17 cellular contexts compared by ENCODE assay signal in the genomic region with DNA sequence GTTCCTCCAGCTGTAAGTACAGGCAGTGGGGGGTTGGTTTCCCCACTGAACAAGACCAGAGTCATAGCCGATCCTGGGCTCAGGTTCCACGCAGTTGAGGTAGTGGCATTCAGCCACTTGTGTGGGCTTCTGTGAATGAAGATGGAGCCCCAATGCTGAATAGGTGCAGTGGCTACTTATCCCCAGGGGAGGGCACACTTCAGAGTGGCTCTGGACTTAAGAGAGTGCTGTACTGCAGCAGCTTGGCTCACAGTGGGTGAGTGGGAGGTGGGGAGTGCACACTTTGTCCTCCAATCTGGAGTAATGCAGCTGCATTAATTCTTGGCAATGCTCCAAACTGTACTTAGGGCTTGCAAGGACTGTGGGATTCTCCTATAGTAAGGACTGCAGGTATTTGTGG.
DNase-seq lines count a peak whose midpoint lies in the region; ATAC-seq and TF ChIP-seq lines count a peak whose summit lies in the region.
"Had no signal": no experiment of that assay in that cellular context is flagged by ENCODE, and none has a peak within 500 bp of the region (broad histone marks: within the 10 kb centered on the region; RNA-seq: fewer than 3 reads in every experiment).

No MANE protein-coding gene starts in this region.

- CTCF ChIA-PET in HEK293T (lab: Yijun Ruan, JAX): no interaction called here

- no peak overlapping the region for H3K4me3 Mint-ChIP-seq in stimulated activated effector memory CD8-positive, alpha-beta T cell treated with anti-CD3 and anti-CD28 coated beads, Interleukin-12 subunit alpha, Interleukin-12 subunit beta, amount 100 ng/mL, for 72 hours
- H3K4me3 Mint-ChIP-seq: effector memory CD8-positive, alpha-beta T cell had no signal

- peaks cover 10% of the 10 kb centered on the region for H3K4me1 Mint-ChIP-seq in stimulated activated effector memory CD8-positive, alpha-beta T cell treated with anti-CD3 and anti-CD28 coated beads, Interleukin-12 subunit alpha, Interleukin-12 subunit beta, amount 100 ng/mL, for 72 hours

- no peak overlapping the region for H2AK5ac ChIP-seq in mesendoderm (ENCODE audit: low read length)

- no peak for ATAC-seq in stimulated activated effector memory CD8-positive, alpha-beta T cell treated with anti-CD3 and anti-CD28 coated beads, Interleukin-12 subunit alpha, Interleukin-12 subunit beta, amount 100 ng/mL, for 72 hours
- no peak for ATAC-seq in activated CD4-positive, CD25-positive, alpha-beta regulatory T cell treated with anti-CD3 and anti-CD28 coated beads, Interleukin-2, amount 50 U/mL, for 24 hours
- ATAC-seq: effector memory CD8-positive, alpha-beta T cell; gastrocnemius medialis; mucosa of descending colon; psoas muscle had no signal

- H3K18ac ChIP-seq in mesendoderm (ENCODE audit: low read length): no peak overlapping the region

- H2BK15ac ChIP-seq in mesendoderm (replicated peaks; ENCODE audit: low read depth): no peak overlapping the region

- WGBS in mesendoderm (ENCODE audit: extremely low coverage, insufficient coverage, low lambda C conversion rate): no CpG with 5 or more reads among the region's 2 CpGs

- no peaks in the 10 kb centered on the region for H3K4me1 ChIP-seq in mesendoderm (ENCODE audit: control insufficient read depth, low read depth, low read length)
- H3K4me1 ChIP-seq: gastrocnemius medialis, psoas muscle, testis had no signal

- no peak overlapping the region for H3K27ac Mint-ChIP-seq in stimulated activated effector memory CD8-positive, alpha-beta T cell treated with anti-CD3 and anti-CD28 coated beads, Interleukin-12 subunit alpha, Interleukin-12 subunit beta, amount 100 ng/mL, for 72 hours
- H3K27ac Mint-ChIP-seq: effector memory CD8-positive, alpha-beta T cell had no signal

- no peaks in the 10 kb centered on the region for H3K27me3 ChIP-seq in mesendoderm (ENCODE audit: insufficient read depth, low read length, poor library complexity)
- H3K27me3 ChIP-seq: gastrocnemius medialis, testis had no signal

- no peak overlapping the region for H3K9ac ChIP-seq in mesendoderm (ENCODE audit: low read length)

- no peaks in the 10 kb centered on the region for H3K36me3 ChIP-seq in mesendoderm (ENCODE audit: control insufficient read depth, insufficient read depth, low read length)
- H3K36me3 ChIP-seq: gastrocnemius medialis had no signal

- no peak overlapping the region for H3K4ac ChIP-seq in mesendoderm (ENCODE audit: low read depth, low read length)

- no peaks in the 10 kb centered on the region for H3K79me1 ChIP-seq in mesendoderm (ENCODE audit: low read length)

- H3K79me2 ChIP-seq in mesendoderm (ENCODE audit: control insufficient read depth, insufficient read depth, low read length): no peaks in the 10 kb centered on the region

- H3K56ac ChIP-seq in mesendoderm (ENCODE audit: low read length): no peak overlapping the region

- H4K8ac ChIP-seq in mesendoderm (ENCODE audit: low read depth, low read length): no peak overlapping the region

- H3K23ac ChIP-seq in mesendoderm (ENCODE audit: low read length): no peak overlapping the region

- no peak overlapping the region for H3K4me2 ChIP-seq in mesendoderm (ENCODE audit: low read length)

- POLR2A ChIA-PET in HEK293T (lab: Yijun Ruan, JAX): no interaction called here

- peaks cover 5% of the 10 kb centered on the region for H3K36me3 Mint-ChIP-seq in stimulated activated effector memory CD8-positive, alpha-beta T cell treated with anti-CD3 and anti-CD28 coated beads, Interleukin-12 subunit alpha, Interleukin-12 subunit beta, amount 100 ng/mL, for 72 hours

- no peak overlapping the region for H3K27ac ChIP-seq in mesendoderm (ENCODE audit: low read depth, low read length)
- H3K27ac ChIP-seq: gastrocnemius medialis, psoas muscle, SK-N-MC, testis had no signal

- DNase-seq in NCI-H748 (lab: John Stamatoyannopoulos, UW; ENCODE audit: unreplicated experiment): peak; percentile 61
- DNase-seq in NCI-H748 treated with DMSO at 0.1 percent for 48 hours (lab: John Stamatoyannopoulos, UW): no peak
- peak; percentile 20 for DNase-seq in HEK293T (ENCODE audit: extremely low spot score)
- DNase-seq in RPMI8226: peak; percentile 4
- peak; percentile 38 for DNase-seq in mesendoderm
- DNase-seq in stimulated activated effector memory CD8-positive, alpha-beta T cell treated with anti-CD3 and anti-CD28 coated beads, Interleukin-12 subunit alpha, Interleukin-12 subunit beta, amount 100 ng/mL, for 72 hours (ENCODE audit: low spot score in 2 of 2): no peak
- no peak for DNase-seq in NCI-H510A (lab: John Stamatoyannopoulos, UW)
- DNase-seq: activated naive CD4-positive, alpha-beta T cell treated with Interleukin-2 at 50 U/mL for 16 hours; effector memory CD8-positive, alpha-beta T cell; gastrocnemius medialis; islet precursor cell; mucosa of descending colon; NCI-H1436 treated with DMSO at 0.1 percent for 48 hours; psoas muscle; testis had no signal

- peaks cover 13% of the 10 kb centered on the region for H3K9me3 Mint-ChIP-seq in stimulated activated effector memory CD8-positive, alpha-beta T cell treated with anti-CD3 and anti-CD28 coated beads, Interleukin-12 subunit alpha, Interleukin-12 subunit beta, amount 100 ng/mL, for 72 hours

- H2BK120ac ChIP-seq in mesendoderm (ENCODE audit: low read depth, low read length): no peak overlapping the region

- H3K4me3 ChIP-seq in mesendoderm (ENCODE audit: low read length): no peak overlapping the region
- H3K4me3 ChIP-seq: gastrocnemius medialis, mucosa of descending colon, psoas muscle, SK-N-MC, testis had no signal

- H4K5ac ChIP-seq in mesendoderm (ENCODE audit: low read length): no peak overlapping the region

- no peak overlapping the region for H2BK5ac ChIP-seq in mesendoderm (ENCODE audit: low read length)

TF ChIP-seq in HEK293T, 16 proteins besides CTCF, POLR2A, EP300 and RAD21:
- TF ChIP-seq CTBP1 (IDR thresholded peaks at IDR 0.05; ENCODE audit: borderline replicate concordance): no peak
- no peak for TF ChIP-seq HDGF (IDR thresholded peaks at IDR 0.05; ENCODE audit: borderline replicate concordance)
- TF ChIP-seq LEF1 (IDR thresholded peaks at IDR 0.05; ENCODE audit: borderline replicate concordance): no peak

Comparison
In these comparisons a context has a peak if more than half of its experiments do, and no peak if none do; other contexts are left out.
1. DNase-seq: peak in NCI-H748 (single experiment), HEK293T (single experiment), RPMI8226 (single experiment) and mesendoderm (single experiment); none in NCI-H748 treated with DMSO at 0.1 percent for 48 hours (single experiment), stimulated activated effector memory CD8-positive, alpha-beta T cell treated with anti-CD3 and anti-CD28 coated beads, Interleukin-12 subunit alpha, Interleukin-12 subunit beta, amount 100 ng/mL, for 72 hours (0 of 2) and NCI-H510A (single experiment).